In genomic region chr1:236021424-236022135, GRCh38 we compare ENCODE assay signal across 1 cellular context.
TF ChIP-seq lines count a peak whose summit lies in the region.

No MANE protein-coding gene starts in this region.

TF ChIP-seq in IMR-90, 13 proteins besides CTCF, POLR2A, EP300 and RAD21:
- TF ChIP-seq NFE2L2 (IDR thresholded peaks at IDR 0.05; ENCODE audit: low read depth, low read length) = no peak
- no peak for TF ChIP-seq SMC3 (IDR thresholded peaks at IDR 0.05; ENCODE audit: low read depth, low read length)
